In the genomic region with DNA sequence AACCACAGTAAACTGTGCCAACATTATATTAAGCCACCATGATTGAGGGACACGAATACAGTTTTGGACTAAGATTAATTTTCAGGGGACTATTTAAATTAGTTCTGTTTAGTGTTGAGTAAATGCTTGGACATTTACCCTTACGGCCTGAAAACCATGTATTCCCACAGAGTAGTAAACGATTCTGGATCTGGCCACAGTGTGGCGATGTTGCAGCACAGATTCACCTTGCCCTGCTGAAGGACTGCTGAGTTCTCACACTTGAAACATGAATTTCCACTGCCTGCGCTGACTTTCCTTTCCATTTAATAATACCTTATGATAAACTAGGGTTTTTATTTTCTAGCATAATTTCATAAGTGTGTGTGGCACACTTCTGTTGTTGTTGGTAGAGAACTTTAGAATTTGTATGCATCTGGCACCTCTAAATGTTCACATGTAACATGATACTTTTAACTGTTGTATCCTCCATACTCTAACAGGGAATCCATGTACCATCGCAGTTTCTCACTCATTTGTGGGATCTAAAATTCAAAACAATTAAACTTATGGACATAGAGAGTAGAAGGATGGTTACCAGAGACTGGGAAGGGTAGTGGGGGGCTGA, we compare ENCODE assay signal across 8 cellular contexts. TPM values are rescaled to one million over a fixed set of nuclear protein-coding genes. Genes with fewer than 3 reads are reported as not detected.
DNase-seq lines count a peak whose midpoint lies in the region; ATAC-seq and TF ChIP-seq lines count a peak whose summit lies in the region.

No MANE protein-coding gene starts in this region.

- H3K4me3 ChIP-seq in thyroid gland (replicated peaks in 1 of 3) = no peak overlapping the region

- no peaks in the 10 kb centered on the region for H3K9me3 ChIP-seq in thyroid gland

- no peak overlapping the region for H3K27ac Mint-ChIP-seq in nephron

- peak; percentile 88 to 93 (median 92) for TF ChIP-seq CTCF in nephron (IDR thresholded peaks at IDR 0.05; ENCODE audit: unreplicated experiment in 3 of 3)
- peak; percentile 74 to 89 (median 81) for TF ChIP-seq CTCF in thyroid gland (IDR thresholded peaks at IDR 0.05)

- no peak for TF ChIP-seq POLR2A in thyroid gland (IDR thresholded peaks at IDR 0.05)

- H3K36me3 Mint-ChIP-seq in nephron (ENCODE audit: low read depth) = no peaks in the 10 kb centered on the region

- H3K36me3 ChIP-seq in thyroid gland = no peaks in the 10 kb centered on the region

- H3K4me1 Mint-ChIP-seq in nephron = no peaks in the 10 kb centered on the region

- no peaks in the 10 kb centered on the region for H3K9me3 Mint-ChIP-seq in nephron

- intact Hi-C loops in thyroid gland (cut with DNase I) = loop anchor here (10.0 kb wide), 1 partner anchor 1981 kb away; no protein-coding TSS in a partner anchor

- DNase-seq in COR-L47 (lab: John Stamatoyannopoulos, UW) (peak; percentile 37), NCI-H69 (lab: John Stamatoyannopoulos, UW) (peak; percentile 44), thyroid gland (peak; percentile 78 to 80)
- DNase-seq in activated CD8-positive, alpha-beta memory T cell treated with anti-CD3 and anti-CD28 coated beads for 24 hours = peak; percentile 72

- H3K27ac ChIP-seq in thyroid gland = no peak overlapping the region

- no peaks in the 10 kb centered on the region for H3K4me1 ChIP-seq in thyroid gland

- no peaks in the 10 kb centered on the region for H3K27me3 Mint-ChIP-seq in nephron (ENCODE audit: low read depth)

- ATAC-seq in GM19328 (IDR thresholded peaks at IDR 0.05; ENCODE audit: unreplicated experiment) = peak; percentile 95
- peak; percentile 97 for ATAC-seq in HG03342 (IDR thresholded peaks at IDR 0.05; ENCODE audit: unreplicated experiment)
- peak; percentile 84 for ATAC-seq in esophagus mucosa

- 9 to 12% methylated on average over 6 of the region's 6 CpGs for WGBS in thyroid gland, 2 donors

- no peaks in the 10 kb centered on the region for H3K27me3 ChIP-seq in thyroid gland

- peak overlapping the region in 1 of 3 experiments; percentile 46 for H3K4me3 Mint-ChIP-seq in nephron

RNA-seq across cellular contexts. Expression of a gene that starts 53.9 kb away (rescaled TPM):
- 15.1 TPM for total RNA-seq in esophagus mucosa
- 10 to 100 TPM; 23.0 to 30.2 (median 24.7) TPM for total RNA-seq in thyroid gland
